22 cellular contexts compared by ENCODE assay signal in the genomic region with DNA sequence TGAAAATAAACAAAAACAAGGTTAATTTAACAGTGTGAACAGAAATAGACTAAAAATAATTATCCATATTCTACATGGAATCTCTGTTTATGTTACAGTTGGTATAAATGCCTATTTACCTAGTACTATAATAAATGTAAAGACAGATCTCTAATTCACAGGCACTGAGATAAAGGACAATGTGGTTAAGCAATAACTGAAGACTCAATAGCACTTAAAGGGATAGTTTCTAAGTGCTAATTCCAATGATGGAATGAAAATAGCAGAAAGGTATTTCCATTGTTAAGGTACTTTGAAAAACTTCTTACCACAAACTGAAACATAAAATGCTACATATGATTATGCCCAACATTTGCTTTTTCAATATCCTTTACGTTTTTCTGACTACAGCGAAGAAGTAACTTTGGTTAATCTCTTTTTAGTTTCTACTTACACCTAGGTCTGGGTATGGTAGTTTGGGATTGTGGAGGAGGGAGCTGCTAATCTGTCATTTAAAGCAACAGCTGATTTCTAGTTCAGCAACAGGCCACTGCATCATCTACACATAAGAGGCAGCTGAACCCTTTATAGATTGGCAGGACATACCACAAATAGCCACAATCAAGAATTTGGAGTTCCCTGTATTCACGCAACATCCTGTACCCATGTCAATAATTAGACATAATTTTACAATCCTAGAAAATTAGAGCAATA. TPM values are rescaled to one million over a fixed set of nuclear protein-coding genes. Genes with fewer than 3 reads are reported as not detected.
DNase-seq lines count a peak whose midpoint lies in the region; ATAC-seq and TF ChIP-seq lines count a peak whose summit lies in the region.
"Had no signal": no experiment of that assay in that cellular context is flagged by ENCODE, and none has a peak within 500 bp of the region (broad histone marks: within the 10 kb centered on the region; RNA-seq: fewer than 3 reads in every experiment).

No MANE protein-coding gene starts in this region.

- H3K9me3 ChIP-seq in AG04450 (ENCODE audit: control insufficient read depth, insufficient read depth, low read length), result no peaks in the 10 kb centered on the region
- H3K9me3 ChIP-seq: Caco-2, vagina had no signal

- POLR2A ChIA-PET in AG04450 (lab: Yijun Ruan, JAX), result interaction anchor here (1.8 kb wide), 1 partner anchor 10 kb away, joined by 5 read pairs; no protein-coding TSS in a partner anchor
- POLR2A ChIA-PET in WTC11 (lab: Charles Lee), result interaction anchor here (0.6 kb wide), 1 partner anchor 73 kb away, joined by 5 read pairs; no protein-coding TSS in a partner anchor

- no peaks in the 10 kb centered on the region for H3K27me3 Mint-ChIP-seq in GM23338 (ENCODE audit: insufficient read depth, low read depth, poor library complexity)
- H3K27me3 Mint-ChIP-seq in WTC11 (ENCODE audit: low read depth), result no peaks in the 10 kb centered on the region
- H3K27me3 Mint-ChIP-seq: brain had no signal

- H2AFZ ChIP-seq in GM23338, result no peak overlapping the region

- H3K36me3 Mint-ChIP-seq in GM23338 (ENCODE audit: low read depth) (peaks cover 2% of the 10 kb centered on the region; the same call in 1 of the 3 replicates), WTC11 (no peaks in the 10 kb centered on the region)

- H4K20me1 ChIP-seq in GM23338 (replicated peaks; ENCODE audit: insufficient read depth), result no peaks in the 10 kb centered on the region; the same call in 1 of the 2 replicates

- H3K4me3 ChIP-seq in AG04450 (ENCODE audit: low read depth, low read length), result no peak overlapping the region
- no peak overlapping the region for H3K4me3 ChIP-seq in GM23338
- H3K4me3 ChIP-seq: lung, vagina had no signal

- peaks cover 77% of the 10 kb centered on the region for H3K4me1 Mint-ChIP-seq in GM23338
- peaks cover 94% of the 10 kb centered on the region for H3K4me1 Mint-ChIP-seq in WTC11

- H3K4me2 ChIP-seq in GM23338, result 0 out of 2 replicates have a peak overlapping the region, but pooled peaks have one; percentile 4

- DNase-seq in AG04450 (ENCODE audit: low read depth, low spot score) (no peak), GM23338 (ENCODE audit: low spot score) (no peak), WTC11 (ENCODE audit: low spot score) (no peak), myocyte (ENCODE audit: low read depth) (peak; percentile 40), SW480 (ENCODE audit: low spot score) (no peak), GOT3 (lab: John Stamatoyannopoulos, UW) (no peak), NCI-H1694 treated with DMSO at 0.1 percent for 48 hours (lab: John Stamatoyannopoulos, UW) (no peak)
- DNase-seq in activated CD4-positive, alpha-beta T cell treated with anti-CD3 and anti-CD28 coated beads for 1 hour, result no peak
- DNase-seq: activated CD4-positive, alpha-beta T cell treated with anti-CD3 and anti-CD28 coated beads, Interleukin-2, amount 50 U/mL, for 4 hours; activated naive CD4-positive, alpha-beta T cell treated with anti-CD3 and anti-CD28 coated beads, Interleukin-2, amount 50 U/mL, for 16 hours; activated T-cell treated with anti-CD3 and anti-CD28 coated beads for 4 hours; Caco-2; erythroblast; GF-D8; NCI-H1048; NCI-H526; right cardiac atrium; stimulated activated CD4-positive, alpha-beta T cell treated with anti-CD3 and anti-CD28 coated beads, Interleukin-2, amount 100 ng/mL, for 24 hours had no signal

- TF ChIP-seq CTCF in AG04450 (IDR thresholded peaks at IDR 0.05; ENCODE audit: low read depth, low read length), result no peak
- TF ChIP-seq CTCF in GM23338 (conservative IDR thresholded peaks at IDR 0.05; ENCODE audit: low read depth in 2 of 2), result no peak
- TF ChIP-seq CTCF in WTC11 (IDR thresholded peaks at IDR 0.05), result no peak

- ATAC-seq in GM23338 (no peak), WTC11 (no peak)

- peak overlapping the region; percentile 4 for H3K27ac ChIP-seq in AG04450 (ENCODE audit: low read depth, low read length)
- no peak overlapping the region; the same call in none of the 2 replicates for H3K27ac ChIP-seq in GM23338 (ENCODE audit: low read depth)
- H3K27ac ChIP-seq: vagina had no signal

- no peaks in the 10 kb centered on the region for H3K36me3 ChIP-seq in GM23338 (ENCODE audit: insufficient read depth)
- H3K36me3 ChIP-seq: vagina had no signal

- CTCF ChIA-PET in AG04450 (lab: Charles Lee), result interaction anchor here (1.3 to 2.6 kb wide), 2 partner anchors 30 kb away, joined by 4 to 9 read pairs; no protein-coding TSS in a partner anchor
- CTCF ChIA-PET in WTC11 (lab: Charles Lee), result no interaction called here

- no peaks in the 10 kb centered on the region for H3F3A ChIP-seq in GM23338 (replicated peaks; ENCODE audit: low read depth)

- H3K9me2 ChIP-seq in GM23338 (ENCODE audit: insufficient read depth), result no peaks in the 10 kb centered on the region

- H3K27me3 ChIP-seq in AG04450 (ENCODE audit: control insufficient read depth, insufficient read depth, low read length) (no peaks in the 10 kb centered on the region), GM23338 (ENCODE audit: insufficient read depth) (no peaks in the 10 kb centered on the region)
- H3K27me3 ChIP-seq: vagina had no signal

- H3K27ac Mint-ChIP-seq in GM23338, result no peak overlapping the region
- H3K27ac Mint-ChIP-seq in WTC11, result peak overlapping the region; percentile 69; the same call in 1 of the 2 replicates
- H3K27ac Mint-ChIP-seq: brain; dendritic cell treated with granulocyte-macrophage colony-stimulating factor and Interleukin-4, amounts not matched to agents 40 ng/mL and 50 ng/mL, for 4 days had no signal

- peaks cover 78% of the 10 kb centered on the region for H3K4me1 ChIP-seq in GM23338 (ENCODE audit: insufficient read depth)

- H3K9me3 Mint-ChIP-seq in GM23338 (no peaks in the 10 kb centered on the region; the same call in 2 of the 3 replicates), WTC11 (no peaks in the 10 kb centered on the region)
- H3K9me3 Mint-ChIP-seq: dendritic cell treated with granulocyte-macrophage colony-stimulating factor and Interleukin-4, amounts not matched to agents 40 ng/mL and 50 ng/mL, for 4 days had no signal

- H3K4me3 Mint-ChIP-seq in GM23338 (no peak overlapping the region), WTC11 (no peak overlapping the region)
- H3K4me3 Mint-ChIP-seq: brain; dendritic cell treated with granulocyte-macrophage colony-stimulating factor and Interleukin-4, amounts not matched to agents 40 ng/mL and 50 ng/mL, for 4 days had no signal

- H3K79me2 ChIP-seq in GM23338 (replicated peaks; ENCODE audit: insufficient read depth), result peaks cover 100% of the 10 kb centered on the region

TF ChIP-seq in GM23338, 12 proteins besides CTCF, POLR2A, EP300 and RAD21 (continues in another document):
- TF ChIP-seq ZNF331 (CRISPR knock-in tag; IDR thresholded peaks at IDR 0.05; ENCODE audit: low read depth) (no peak), NANOG (IDR thresholded peaks at IDR 0.05; ENCODE audit: borderline replicate concordance) (no peak), CREB1 (CRISPR knock-in tag; IDR thresholded peaks at IDR 0.05; ENCODE audit: low read depth) (no peak), EZH2 (IDR thresholded peaks at IDR 0.05; ENCODE audit: low read depth, unreplicated experiment) (no peak), STAT1 (IDR thresholded peaks at IDR 0.05; ENCODE audit: unreplicated experiment) (no peak), JUNB (IDR thresholded peaks at IDR 0.05; ENCODE audit: unreplicated experiment) (no peak), POLR2AphosphoS5 (IDR thresholded peaks at IDR 0.05; ENCODE audit: low read depth) (no peak)
- TF ChIP-seq, protein P1, sequence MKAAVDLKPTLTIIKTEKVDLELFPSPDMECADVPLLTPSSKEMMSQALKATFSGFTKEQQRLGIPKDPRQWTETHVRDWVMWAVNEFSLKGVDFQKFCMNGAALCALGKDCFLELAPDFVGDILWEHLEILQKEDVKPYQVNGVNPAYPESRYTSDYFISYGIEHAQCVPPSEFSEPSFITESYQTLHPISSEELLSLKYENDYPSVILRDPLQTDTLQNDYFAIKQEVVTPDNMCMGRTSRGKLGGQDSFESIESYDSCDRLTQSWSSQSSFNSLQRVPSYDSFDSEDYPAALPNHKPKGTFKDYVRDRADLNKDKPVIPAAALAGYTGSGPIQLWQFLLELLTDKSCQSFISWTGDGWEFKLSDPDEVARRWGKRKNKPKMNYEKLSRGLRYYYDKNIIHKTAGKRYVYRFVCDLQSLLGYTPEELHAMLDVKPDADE (IDR thresholded peaks at IDR 0.05), result no peak

TF ChIP-seq in WTC11, 78 proteins besides CTCF, POLR2A, EP300 and RAD21:
- TF ChIP-seq, protein P2, sequence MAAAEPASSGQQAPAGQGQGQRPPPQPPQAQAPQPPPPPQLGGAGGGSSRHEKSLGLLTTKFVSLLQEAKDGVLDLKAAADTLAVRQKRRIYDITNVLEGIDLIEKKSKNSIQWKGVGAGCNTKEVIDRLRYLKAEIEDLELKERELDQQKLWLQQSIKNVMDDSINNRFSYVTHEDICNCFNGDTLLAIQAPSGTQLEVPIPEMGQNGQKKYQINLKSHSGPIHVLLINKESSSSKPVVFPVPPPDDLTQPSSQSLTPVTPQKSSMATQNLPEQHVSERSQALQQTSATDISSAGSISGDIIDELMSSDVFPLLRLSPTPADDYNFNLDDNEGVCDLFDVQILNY (CRISPR knock-in tag; IDR thresholded peaks at IDR 0.05), result no peak
- TF ChIP-seq, protein P3, sequence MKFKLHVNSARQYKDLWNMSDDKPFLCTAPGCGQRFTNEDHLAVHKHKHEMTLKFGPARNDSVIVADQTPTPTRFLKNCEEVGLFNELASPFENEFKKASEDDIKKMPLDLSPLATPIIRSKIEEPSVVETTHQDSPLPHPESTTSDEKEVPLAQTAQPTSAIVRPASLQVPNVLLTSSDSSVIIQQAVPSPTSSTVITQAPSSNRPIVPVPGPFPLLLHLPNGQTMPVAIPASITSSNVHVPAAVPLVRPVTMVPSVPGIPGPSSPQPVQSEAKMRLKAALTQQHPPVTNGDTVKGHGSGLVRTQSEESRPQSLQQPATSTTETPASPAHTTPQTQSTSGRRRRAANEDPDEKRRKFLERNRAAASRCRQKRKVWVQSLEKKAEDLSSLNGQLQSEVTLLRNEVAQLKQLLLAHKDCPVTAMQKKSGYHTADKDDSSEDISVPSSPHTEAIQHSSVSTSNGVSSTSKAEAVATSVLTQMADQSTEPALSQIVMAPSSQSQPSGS (CRISPR knock-in tag; IDR thresholded peaks at IDR 0.05; ENCODE audit: borderline replicate concordance, low read depth), result no peak

RNA-seq across cellular contexts. Expression of a gene that starts 27.2 kb away (rescaled TPM):
- polyA plus RNA-seq in AG04450 (2011; rRNA removed) (31.2 and 43.5 TPM in 2 replicates), GM23338 (2016; fragmentation: Nextera tagmentation; extraction: Ambion mirVana) (27.4 and 33.0 TPM in 2 replicates)
- polyA minus RNA-seq in AG04450 (2011; rRNA and poly(A)+ RNA removed), result 20.3 and 42.7 TPM in 2 replicates
- total RNA-seq in GM23338 (2014; rRNA removed; shearing (Covaris generic)), result 80.9 and 90.7 TPM in 2 replicates
- total RNA-seq in WTC11 (2021) (51.6 to 73.2 TPM (median 65.2 TPM) in 3 replicates), myocyte (37.5 and 46.9 TPM in 2 replicates)
- polyA plus RNA-seq in myocyte (2012), result 14.3 TPM
